ENCODE assay signal across 1 cellular context in genomic region chr22:45268958-45269844, GRCh38.
A peak's percentile ranks its signal among the peaks of the same experiment; 100 is the strongest.
TF ChIP-seq lines count a peak whose summit lies in the region.

No MANE protein-coding gene starts in this region.

TF ChIP-seq in HepG2, 621 proteins besides CTCF, POLR2A, EP300 and RAD21 (continued from another document and continues in another):
- TF ChIP-seq ZNF260 (CRISPR knock-in tag; IDR thresholded peaks at IDR 0.05; ENCODE audit: borderline replicate concordance, low read depth) (no peak), ZNF143 (CRISPR knock-in tag; IDR thresholded peaks at IDR 0.05) (no peak), RFXANK (CRISPR knock-in tag; IDR thresholded peaks at IDR 0.05) (no peak), NAIF1 (CRISPR knock-in tag; IDR thresholded peaks at IDR 0.05; ENCODE audit: borderline replicate concordance) (no peak), GATAD1 (CRISPR knock-in tag; IDR thresholded peaks at IDR 0.05) (no peak), YEATS2 (CRISPR knock-in tag; IDR thresholded peaks at IDR 0.05; ENCODE audit: borderline replicate concordance) (no peak), ZNF33B (CRISPR knock-in tag; IDR thresholded peaks at IDR 0.05) (no peak), ZNF780A (CRISPR knock-in tag; IDR thresholded peaks at IDR 0.05) (no peak), YY1 (IDR thresholded peaks at IDR 0.05; ENCODE audit: insufficient read depth, insufficient replicate concordance, low read depth, low read length) (peak; percentile 56), E2F2 (CRISPR knock-in tag; IDR thresholded peaks at IDR 0.05; ENCODE audit: borderline replicate concordance) (no peak), PAX8 (CRISPR knock-in tag; IDR thresholded peaks at IDR 0.05; ENCODE audit: borderline replicate concordance) (no peak), THAP8 (CRISPR knock-in tag; IDR thresholded peaks at IDR 0.05; ENCODE audit: borderline replicate concordance) (no peak; the same call in 1 of the 2 replicates), THYN1 (CRISPR knock-in tag; IDR thresholded peaks at IDR 0.05; ENCODE audit: borderline replicate concordance, low read depth) (no peak), NFATC3 (CRISPR knock-in tag; IDR thresholded peaks at IDR 0.05) (no peak), RARA (CRISPR knock-in tag; IDR thresholded peaks at IDR 0.05) (no peak), SMAD9 (CRISPR knock-in tag; IDR thresholded peaks at IDR 0.05) (no peak), HNRNPK (IDR thresholded peaks at IDR 0.05; ENCODE audit: low read depth, low read length, poor library complexity, severe bottlenecking) (no peak), ELF1 (CRISPR knock-in tag; IDR thresholded peaks at IDR 0.05) (no peak), ESRRA (CRISPR knock-in tag; IDR thresholded peaks at IDR 0.05; ENCODE audit: low read depth) (no peak), FOXC1 (CRISPR knock-in tag; IDR thresholded peaks at IDR 0.05; ENCODE audit: borderline replicate concordance) (0 out of 2 replicates have a peak, but pooled peaks have one; percentile 40), ZNF773 (CRISPR knock-in tag; IDR thresholded peaks at IDR 0.05; ENCODE audit: borderline replicate concordance) (no peak), SP5 (CRISPR knock-in tag; IDR thresholded peaks at IDR 0.05; ENCODE audit: borderline replicate concordance, low read depth) (peak; percentile 84), HES4 (CRISPR knock-in tag; IDR thresholded peaks at IDR 0.05; ENCODE audit: borderline replicate concordance) (no peak), ZBTB42 (CRISPR knock-in tag; IDR thresholded peaks at IDR 0.05) (no peak), ZIK1 (CRISPR knock-in tag; IDR thresholded peaks at IDR 0.05; ENCODE audit: borderline replicate concordance, low read depth) (no peak), ZNF432 (CRISPR knock-in tag; IDR thresholded peaks at IDR 0.05; ENCODE audit: borderline replicate concordance) (no peak), ZNF367 (CRISPR knock-in tag; IDR thresholded peaks at IDR 0.05; ENCODE audit: borderline replicate concordance) (no peak), ZNF792 (CRISPR knock-in tag; IDR thresholded peaks at IDR 0.05) (0 out of 2 replicates have a peak, but pooled peaks have one; percentile 28), ETV6 (CRISPR knock-in tag; conservative IDR thresholded peaks at IDR 0.05) (no peak), HMGXB3 (CRISPR knock-in tag; IDR thresholded peaks at IDR 0.05; ENCODE audit: borderline replicate concordance) (no peak), THAP11 (CRISPR knock-in tag; IDR thresholded peaks at IDR 0.05) (peak; percentile 47; the same call in 1 of the 2 replicates), ZNF672 (CRISPR knock-in tag; IDR thresholded peaks at IDR 0.05) (no peak), NCOA1 (CRISPR knock-in tag; IDR thresholded peaks at IDR 0.05) (no peak), NR2C2 (CRISPR knock-in tag; IDR thresholded peaks at IDR 0.05; ENCODE audit: borderline replicate concordance) (no peak), ELK4 (CRISPR knock-in tag; IDR thresholded peaks at IDR 0.05; ENCODE audit: borderline replicate concordance) (no peak), FOXK1 (CRISPR knock-in tag; IDR thresholded peaks at IDR 0.05; ENCODE audit: borderline replicate concordance, low read depth) (no peak), ZNF577 (CRISPR knock-in tag; IDR thresholded peaks at IDR 0.05; ENCODE audit: borderline replicate concordance, low read depth) (no peak), EED (CRISPR knock-in tag; IDR thresholded peaks at IDR 0.05) (no peak), NFE2 (CRISPR knock-in tag; IDR thresholded peaks at IDR 0.05) (no peak), IKZF4 (CRISPR knock-in tag; IDR thresholded peaks at IDR 0.05; ENCODE audit: borderline replicate concordance, low read depth, not compliant biosample characterization) (peak; percentile 55), TCF7 (IDR thresholded peaks at IDR 0.05; ENCODE audit: low read depth) (no peak), PAF1 (CRISPR knock-in tag; IDR thresholded peaks at IDR 0.05) (no peak), ZNF234 (CRISPR knock-in tag; conservative IDR thresholded peaks at IDR 0.05) (0 out of 2 replicates have a peak, but pooled peaks have one; percentile 51), SIN3B (IDR thresholded peaks at IDR 0.05; ENCODE audit: low read length) (peak; percentile 27; the same call in 1 of the 2 replicates), ZNF768 (CRISPR knock-in tag; IDR thresholded peaks at IDR 0.05) (no peak; the same call in 1 of the 2 replicates), MZF1 (CRISPR knock-in tag; IDR thresholded peaks at IDR 0.05; ENCODE audit: borderline replicate concordance) (no peak), NR2F6 (IDR thresholded peaks at IDR 0.05) (no peak), NR2F6 (CRISPR knock-in tag; IDR thresholded peaks at IDR 0.05) (no peak), SSRP1 (CRISPR knock-in tag; IDR thresholded peaks at IDR 0.05) (no peak; the same call in 1 of the 2 replicates), ISX (CRISPR knock-in tag; conservative IDR thresholded peaks at IDR 0.05) (no peak), ATF2 (CRISPR knock-in tag; IDR thresholded peaks at IDR 0.05) (no peak), KLF12 (CRISPR knock-in tag; IDR thresholded peaks at IDR 0.05; ENCODE audit: borderline replicate concordance) (peak; percentile 58; the same call in 1 of the 2 replicates), ADNP (CRISPR knock-in tag; IDR thresholded peaks at IDR 0.05) (no peak)
- TF ChIP-seq, protein P1, sequence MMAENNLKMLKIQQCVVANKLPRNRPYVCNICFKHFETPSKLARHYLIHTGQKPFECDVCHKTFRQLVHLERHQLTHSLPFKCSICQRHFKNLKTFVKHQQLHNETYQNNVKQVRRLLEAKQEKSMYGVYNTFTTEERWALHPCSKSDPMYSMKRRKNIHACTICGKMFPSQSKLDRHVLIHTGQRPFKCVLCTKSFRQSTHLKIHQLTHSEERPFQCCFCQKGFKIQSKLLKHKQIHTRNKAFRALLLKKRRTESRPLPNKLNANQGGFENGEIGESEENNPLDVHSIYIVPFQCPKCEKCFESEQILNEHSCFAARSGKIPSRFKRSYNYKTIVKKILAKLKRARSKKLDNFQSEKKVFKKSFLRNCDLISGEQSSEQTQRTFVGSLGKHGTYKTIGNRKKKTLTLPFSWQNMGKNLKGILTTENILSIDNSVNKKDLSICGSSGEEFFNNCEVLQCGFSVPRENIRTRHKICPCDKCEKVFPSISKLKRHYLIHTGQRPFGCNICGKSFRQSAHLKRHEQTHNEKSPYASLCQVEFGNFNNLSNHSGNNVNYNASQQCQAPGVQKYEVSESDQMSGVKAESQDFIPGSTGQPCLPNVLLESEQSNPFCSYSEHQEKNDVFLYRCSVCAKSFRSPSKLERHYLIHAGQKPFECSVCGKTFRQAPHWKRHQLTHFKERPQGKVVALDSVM (CRISPR knock-in tag; IDR thresholded peaks at IDR 0.05) = no peak
- TF ChIP-seq, protein P2, sequence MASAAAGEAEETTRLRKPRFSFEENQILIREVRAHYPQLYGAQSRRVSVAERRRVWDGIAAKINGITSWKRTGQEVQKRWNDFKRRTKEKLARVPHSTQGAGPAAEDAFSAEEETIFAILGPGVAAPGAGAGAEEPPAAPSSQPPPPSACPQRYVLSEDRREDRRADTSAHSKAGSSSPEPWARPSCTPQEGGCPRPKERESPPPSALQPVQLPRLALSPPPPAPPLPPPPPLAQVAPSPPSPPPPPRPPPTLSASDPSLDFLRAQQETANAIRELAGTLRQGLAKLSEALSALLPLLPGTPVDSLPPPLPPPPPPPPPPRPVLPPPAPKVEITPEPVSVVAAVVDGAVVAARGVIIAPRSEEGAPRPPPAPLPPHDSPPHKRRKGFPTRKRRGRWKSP (CRISPR knock-in tag; IDR thresholded peaks at IDR 0.05) = no peak; the same call in 1 of the 2 replicates
- TF ChIP-seq, protein P3, sequence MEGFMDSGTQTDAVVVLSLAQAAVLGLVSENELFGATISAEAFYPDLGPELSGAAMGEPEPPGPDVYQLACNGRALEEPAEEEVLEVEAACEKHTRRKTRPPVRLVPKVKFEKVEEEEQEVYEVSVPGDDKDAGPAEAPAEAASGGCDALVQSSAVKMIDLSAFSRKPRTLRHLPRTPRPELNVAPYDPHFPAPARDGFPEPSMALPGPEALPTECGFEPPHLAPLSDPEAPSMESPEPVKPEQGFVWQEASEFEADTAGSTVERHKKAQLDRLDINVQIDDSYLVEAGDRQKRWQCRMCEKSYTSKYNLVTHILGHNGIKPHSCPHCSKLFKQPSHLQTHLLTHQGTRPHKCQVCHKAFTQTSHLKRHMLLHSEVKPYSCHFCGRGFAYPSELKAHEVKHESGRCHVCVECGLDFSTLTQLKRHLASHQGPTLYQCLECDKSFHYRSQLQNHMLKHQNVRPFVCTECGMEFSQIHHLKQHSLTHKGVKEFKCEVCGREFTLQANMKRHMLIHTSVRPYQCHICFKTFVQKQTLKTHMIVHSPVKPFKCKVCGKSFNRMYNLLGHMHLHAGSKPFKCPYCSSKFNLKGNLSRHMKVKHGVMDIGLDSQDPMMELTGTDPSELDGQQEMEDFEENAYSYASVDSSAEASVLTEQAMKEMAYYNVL (CRISPR knock-in tag; IDR thresholded peaks at IDR 0.05; ENCODE audit: borderline replicate concordance) = no peak
- TF ChIP-seq, protein P4, sequence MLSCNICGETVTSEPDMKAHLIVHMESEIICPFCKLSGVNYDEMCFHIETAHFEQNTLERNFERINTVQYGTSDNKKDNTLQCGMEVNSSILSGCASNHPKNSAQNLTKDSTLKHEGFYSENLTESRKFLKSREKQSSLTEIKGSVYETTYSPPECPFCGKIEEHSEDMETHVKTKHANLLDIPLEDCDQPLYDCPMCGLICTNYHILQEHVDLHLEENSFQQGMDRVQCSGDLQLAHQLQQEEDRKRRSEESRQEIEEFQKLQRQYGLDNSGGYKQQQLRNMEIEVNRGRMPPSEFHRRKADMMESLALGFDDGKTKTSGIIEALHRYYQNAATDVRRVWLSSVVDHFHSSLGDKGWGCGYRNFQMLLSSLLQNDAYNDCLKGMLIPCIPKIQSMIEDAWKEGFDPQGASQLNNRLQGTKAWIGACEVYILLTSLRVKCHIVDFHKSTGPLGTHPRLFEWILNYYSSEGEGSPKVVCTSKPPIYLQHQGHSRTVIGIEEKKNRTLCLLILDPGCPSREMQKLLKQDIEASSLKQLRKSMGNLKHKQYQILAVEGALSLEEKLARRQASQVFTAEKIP (CRISPR knock-in tag; IDR thresholded peaks at IDR 0.05; ENCODE audit: borderline replicate concordance) = no peak
- TF ChIP-seq, protein P5, sequence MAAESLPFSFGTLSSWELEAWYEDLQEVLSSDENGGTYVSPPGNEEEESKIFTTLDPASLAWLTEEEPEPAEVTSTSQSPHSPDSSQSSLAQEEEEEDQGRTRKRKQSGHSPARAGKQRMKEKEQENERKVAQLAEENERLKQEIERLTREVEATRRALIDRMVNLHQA (CRISPR knock-in tag; IDR thresholded peaks at IDR 0.05) = no peak
